ENCODE assay signal across 8 cellular contexts in the genomic region with DNA sequence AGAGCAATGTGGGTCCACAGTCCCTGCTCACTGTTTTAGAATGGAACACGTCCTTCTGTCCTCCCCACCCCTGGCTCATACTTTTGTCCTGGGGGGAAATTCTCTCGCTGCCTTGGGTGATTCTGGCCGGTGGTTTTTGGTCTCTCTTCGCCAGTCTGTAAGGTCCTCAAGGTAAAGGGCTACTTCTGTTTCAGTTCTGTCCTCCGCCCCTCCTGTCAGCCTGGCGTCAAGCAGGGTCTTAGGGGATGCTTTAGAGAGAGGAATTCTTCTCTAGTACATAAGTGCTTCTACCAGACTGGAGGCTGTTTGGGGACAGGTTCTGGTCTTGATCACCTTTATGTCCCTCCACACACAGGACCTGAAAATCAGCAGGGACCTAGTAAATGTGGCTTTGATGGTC. TPM values are rescaled to one million over a fixed set of nuclear protein-coding genes. Genes with fewer than 3 reads are reported as not detected.
DNase-seq lines count a peak whose midpoint lies in the region; ATAC-seq and TF ChIP-seq lines count a peak whose summit lies in the region.

No MANE protein-coding gene starts in this region.

- no peak overlapping the region for H3K27ac Mint-ChIP-seq in WTC11

- peaks cover 37% of the 10 kb centered on the region for H3K27me3 Mint-ChIP-seq in WTC11 (ENCODE audit: low read depth)

- intact Hi-C loops in stomach (cut with DNase I; ENCODE audit: low total_unique reads): no loop called here

- peaks cover 43% of the 10 kb centered on the region for H3K79me2 ChIP-seq in hepatocyte

- peak overlapping the region; percentile 98 for H3K4me3 Mint-ChIP-seq in WTC11

- peaks cover 15% of the 10 kb centered on the region for H4K20me1 ChIP-seq in hepatocyte (ENCODE audit: insufficient read depth, poor library complexity, severe bottlenecking)

- no peak for TF ChIP-seq EP300 in stomach (IDR thresholded peaks at IDR 0.05)

- DNase-seq in NCI-H748 (lab: John Stamatoyannopoulos, UW; ENCODE audit: unreplicated experiment) (peak; percentile 36), NCI-H748 treated with DMSO at 0.1 percent for 48 hours (lab: John Stamatoyannopoulos, UW) (no peak), WTC11 (ENCODE audit: low spot score) (no peak), hepatocyte (ENCODE audit: low spot score) (no peak), stomach (no peak), GM19238 (ENCODE audit: insufficient read length, low spot score) (no peak), NCI-H446 (lab: John Stamatoyannopoulos, UW) (no peak)
- no peak for DNase-seq in stimulated activated naive CD4-positive, alpha-beta T cell treated with Interleukin-2 at 50 U/mL for 16 hours (lab: John Stamatoyannopoulos, UW)

- no peaks in the 10 kb centered on the region for H3K9me3 ChIP-seq in hepatocyte (ENCODE audit: low read depth)
- H3K9me3 ChIP-seq in stomach: no peaks in the 10 kb centered on the region

- peaks cover 21% of the 10 kb centered on the region for H3K4me1 ChIP-seq in hepatocyte (ENCODE audit: insufficient read depth)
- peaks cover 23 to 48% (median 43%) of the 10 kb centered on the region in 4 donors for H3K4me1 ChIP-seq in stomach

- 20% methylated on average over 6 of the region's 6 CpGs for WGBS in hepatocyte (ENCODE audit: low lambda C conversion rate, missing lambda C conversion rate)
- WGBS in stomach, 5 donors: 3 to 12% (median 7%) methylated on average over 6 of the region's 6 CpGs

- peak; percentile 45 for ATAC-seq in WTC11

- TF ChIP-seq CTCF in WTC11 (IDR thresholded peaks at IDR 0.05): no peak
- no peak for TF ChIP-seq CTCF in hepatocyte (IDR thresholded peaks at IDR 0.05; ENCODE audit: poor library complexity)
- TF ChIP-seq CTCF in stomach (IDR thresholded peaks at IDR 0.05): no peak

- H2AFZ ChIP-seq in hepatocyte: peak overlapping the region; percentile 78

- POLR2A ChIA-PET in WTC11 (lab: Charles Lee): no interaction called here

- no peak for TF ChIP-seq POLR2A in stomach (IDR thresholded peaks at IDR 0.05)

- no peaks in the 10 kb centered on the region for H3K36me3 ChIP-seq in hepatocyte (replicated peaks; ENCODE audit: insufficient read depth, low read depth)
- H3K36me3 ChIP-seq in stomach: peaks cover 0 to 15% (median 12%) of the 10 kb centered on the region in 4 donors

- H3K4me3 ChIP-seq in hepatocyte (peak overlapping the region; percentile 29), stomach (peak overlapping the region; percentile 78 to 95 (median 84))

- peaks cover 27% of the 10 kb centered on the region for H3K4me1 Mint-ChIP-seq in WTC11

- peak overlapping the region; percentile 86 for H3K4me2 ChIP-seq in hepatocyte

- H3K9me2 ChIP-seq in hepatocyte (replicated peaks; ENCODE audit: insufficient read depth): no peaks in the 10 kb centered on the region

- H3K36me3 Mint-ChIP-seq in WTC11: peaks cover 25% of the 10 kb centered on the region

- H3K27ac ChIP-seq in hepatocyte (peak overlapping the region; percentile 46), stomach (peak overlapping the region in 4 of 5 donors; percentile 86 to 92 (median 89))

- CTCF ChIA-PET in WTC11 (lab: Charles Lee): interaction anchor here (1.0 to 1.7 kb wide), 8 partner anchors 9 to 163 kb away, joined by 3 to 13 read pairs (median 4); a partner anchor contains a TSS

- H3K27me3 ChIP-seq in hepatocyte: no peaks in the 10 kb centered on the region
- H3K27me3 ChIP-seq in stomach: no peaks in the 10 kb centered on the region

- peaks cover 8% of the 10 kb centered on the region for H3K9me3 Mint-ChIP-seq in WTC11

TF ChIP-seq in WTC11, 78 proteins besides CTCF, POLR2A, EP300 and RAD21:
- TF ChIP-seq NFE2L1 (CRISPR knock-in tag; IDR thresholded peaks at IDR 0.05): no peak

RNA-seq across cellular contexts. Expression of gene MRFAP1L1, which starts 0.6 kb away (rescaled TPM):
- total RNA-seq in WTC11 (2021) (52.0 to 56.9 TPM (median 54.4 TPM) in 3 replicates), hepatocyte (84.9 and 86.4 TPM in 2 replicates), stomach (10 to 100 TPM in 4 of 5 donors, 1 to 10 TPM in 1; 2.3 to 60.7 (median 51.7) TPM)
- polyA plus RNA-seq in hepatocyte (55.1 and 60.8 TPM in 2 replicates), stomach (10 to 100 TPM; 54.6 to 61.9 (median 57.3) TPM)

RNA-seq across cellular contexts. Expression of gene BLOC1S4, which starts 5.7 kb away (rescaled TPM):
- total RNA-seq in WTC11 (2021) (21.4 to 23.4 TPM (median 21.9 TPM) in 3 replicates), hepatocyte (29.4 and 33.3 TPM in 2 replicates), stomach (10 to 100 TPM in 4 of 5 donors, 1 to 10 TPM in 1; 9.5 to 64.3 (median 31.5) TPM)
- polyA plus RNA-seq in hepatocyte (50.1 and 60.0 TPM in 2 replicates), stomach (10 to 100 TPM in 1 of 3 donors, 1 to 10 TPM in 2; 8.4 to 13.1 (median 8.9) TPM)

RNA-seq across cellular contexts. Expression of gene S100P, which starts 16.6 kb away (rescaled TPM):
- 0.55 TPM in 1 of 3 replicates, not detected in the others for total RNA-seq in WTC11 (2021)
- 9.2 and 36.6 TPM in 2 replicates for total RNA-seq in hepatocyte
- 51.6 and 99.1 TPM in 2 replicates for polyA plus RNA-seq in hepatocyte
- 100 to 1,000 TPM in 2 of 5 donors, 10 to 100 TPM in 1, 1 to 10 TPM in 1, not detected in 1; 3.1 to 237 (median 93.3) TPM for total RNA-seq in stomach
- polyA plus RNA-seq in stomach: 1,000 to 10,000 TPM in 1 of 3 donors, 100 to 1,000 TPM in 2; 142 to 2,173 (median 337) TPM
